In the genomic region with DNA sequence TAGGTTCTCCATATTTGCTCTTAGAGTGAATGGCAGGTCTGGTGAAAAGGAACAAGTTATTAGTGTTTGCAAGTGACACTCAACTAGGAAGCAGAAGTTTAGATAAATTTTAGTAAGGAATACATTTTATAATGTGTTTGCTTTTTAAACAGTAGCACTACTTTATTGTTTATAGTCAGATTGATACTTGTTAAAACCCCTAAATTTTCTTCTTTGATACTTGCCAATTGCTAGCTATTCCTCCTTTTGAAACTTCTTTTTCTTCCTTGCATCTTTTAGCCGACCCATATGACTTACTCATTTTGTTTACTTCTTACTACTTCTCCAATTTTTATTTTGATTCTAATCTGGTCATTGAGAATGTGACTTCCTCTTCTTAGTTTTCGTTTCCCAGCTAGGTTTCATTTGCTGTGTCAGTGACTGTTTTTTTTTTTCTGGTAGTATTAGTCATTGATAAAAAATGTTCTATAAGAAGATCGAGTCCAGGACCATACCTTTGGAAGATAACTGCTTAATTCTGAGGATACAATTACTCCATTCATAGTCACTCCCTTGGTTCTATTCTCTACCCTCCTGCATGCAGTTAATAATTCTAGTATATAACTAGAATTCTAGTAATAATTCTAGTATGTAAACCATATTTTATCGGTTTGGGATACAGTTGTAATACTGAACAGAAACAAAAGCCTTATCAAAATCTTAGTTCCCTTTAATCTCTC, we compare ENCODE assay signal across 8 cellular contexts.
A peak's percentile ranks its signal among the peaks of the same experiment; 100 is the strongest.
DNase-seq lines count a peak whose midpoint lies in the region; ATAC-seq and TF ChIP-seq lines count a peak whose summit lies in the region.

No MANE protein-coding gene starts in this region.

- ATAC-seq in HG02840 (IDR thresholded peaks at IDR 0.05; ENCODE audit: low FRiP score, unreplicated experiment): peak; percentile 17

- TF ChIP-seq CTCF in GM13977 (IDR thresholded peaks at IDR 0.05; ENCODE audit: extremely low read depth, insufficient read depth, missing control alignments): no peak
- TF ChIP-seq CTCF in RWPE1 (conservative IDR thresholded peaks at IDR 0.05; ENCODE audit: low read depth): no peak
- TF ChIP-seq CTCF in foreskin fibroblast (IDR thresholded peaks at IDR 0.05; ENCODE audit: low read depth, low read length): no peak
- TF ChIP-seq CTCF in coronary artery (IDR thresholded peaks at IDR 0.05): no peak

- CTCF ChIA-PET in RWPE1 (lab: Yijun Ruan, JAX): interaction anchor here (0.9 kb wide), 1 partner anchor 26 kb away, joined by 3 read pairs; no protein-coding TSS in a partner anchor

- H3K27ac ChIP-seq in RWPE1 (no peak overlapping the region), coronary artery (peak overlapping the region in 1 of 2 donors; percentile 30)

- POLR2A ChIA-PET in RWPE1 (lab: Yijun Ruan, JAX; ENCODE audit: low non-redundant PET): no interaction called here

- in situ Hi-C loops in GM13977 (cut with MboI; ENCODE audit: low pct_unique_long_range_greater_than_20kb, low sequenced_read_pairs, unreplicated experiment): no loop called here

- DNase-seq in GM13977 (ENCODE audit: low spot score) (peak; percentile 59), RWPE1 (ENCODE audit: low spot score) (peak; percentile 55), foreskin fibroblast (peak; percentile 24 to 47), coronary artery (ENCODE audit: low spot score) (no peak), NCI-H2081 (lab: John Stamatoyannopoulos, UW) (no peak), NCI-H524 (lab: John Stamatoyannopoulos, UW) (no peak)
- DNase-seq in stimulated activated CD4-positive, alpha-beta T cell treated with anti-CD3 and anti-CD28 coated beads, Interleukin-4, amount 100 ng/mL, for 4 hours: no peak

- H3K4me3 ChIP-seq in foreskin fibroblast (ENCODE audit: low read depth in 1 of 2, low read length in 2 of 2) (no peak overlapping the region), coronary artery (no peak overlapping the region)

Comparison
In these comparisons a context has a peak if more than half of its experiments do, and no peak if none do; other contexts are left out.
1. DNase-seq: peak in GM13977 (single experiment), RWPE1 (single experiment) and foreskin fibroblast (2 of 2); none in coronary artery (single experiment), NCI-H2081 (0 of 2), NCI-H524 (0 of 2) and stimulated activated CD4-positive, alpha-beta T cell treated with anti-CD3 and anti-CD28 coated beads, Interleukin-4, amount 100 ng/mL, for 4 hours (0 of 2).